Comparison of ENCODE assay signal across 8 cellular contexts in the genomic region with DNA sequence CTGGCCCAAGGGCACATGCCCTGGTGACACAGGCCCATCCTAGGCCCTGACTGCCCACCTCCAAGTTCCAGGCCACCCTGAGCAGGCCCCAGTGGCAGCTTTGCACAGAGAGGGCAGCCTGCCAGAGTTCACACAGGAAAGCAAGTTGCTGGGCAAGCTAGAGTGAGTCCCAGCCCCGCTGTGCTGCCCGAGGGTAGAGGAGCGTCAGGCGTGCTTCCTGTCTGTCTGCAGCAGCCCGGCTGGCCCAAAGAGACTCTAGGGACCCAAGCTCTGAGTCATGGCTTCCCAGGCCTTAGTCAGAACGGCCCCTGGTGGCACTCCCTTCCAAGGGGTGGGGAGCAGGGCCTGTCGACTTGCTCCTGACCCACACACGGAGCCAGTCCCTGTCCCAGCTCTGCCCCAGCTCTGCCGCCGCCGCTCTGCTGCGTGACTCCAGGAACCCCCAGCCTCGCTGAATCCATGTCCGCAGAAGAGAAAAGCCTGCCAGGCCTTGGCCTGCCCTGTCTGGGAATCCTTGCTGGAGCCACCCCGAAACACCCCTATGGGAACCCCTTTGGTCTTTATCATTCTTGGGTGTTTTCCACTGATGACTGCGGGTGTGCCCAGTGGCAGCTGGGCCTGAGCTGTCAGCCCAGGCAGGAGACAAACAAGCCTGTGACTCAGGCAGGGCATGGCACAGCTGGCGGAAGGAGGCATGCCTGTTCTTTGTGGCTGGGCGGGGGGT.
DNase-seq lines count a peak whose midpoint lies in the region; ATAC-seq and TF ChIP-seq lines count a peak whose summit lies in the region.
"Not testable (repeated sequence)": the region's sequence is repeated elsewhere in the genome, so short reads cannot be mapped to it uniquely, and the experiment has no call there.

No MANE protein-coding gene starts in this region.

- H3K4me1 ChIP-seq in stomach smooth muscle (ENCODE audit: control insufficient read depth, insufficient read depth, low read length), result peaks cover 66% of the 10 kb centered on the region

- not testable (repeated sequence) for H3K27me3 ChIP-seq in stomach smooth muscle (ENCODE audit: control insufficient read depth in 1 of 2, insufficient read depth in 2 of 2, low read length in 2 of 2)

- peak overlapping the region in 1 of 2 donors; percentile 15 for H3K9ac ChIP-seq in stomach smooth muscle (ENCODE audit: low read length in 2 of 2)

- H3K9me3 ChIP-seq in stomach smooth muscle (ENCODE audit: control insufficient read depth in 2 of 2, low read length in 2 of 2), result not testable (repeated sequence)

- peak overlapping the region; percentile 62 for H3K27ac ChIP-seq in stomach smooth muscle (ENCODE audit: low read length)

- H3K36me3 ChIP-seq in stomach smooth muscle (ENCODE audit: control insufficient read depth in 2 of 2, insufficient read depth in 2 of 2, low read length in 2 of 2), result not testable (repeated sequence)

- not testable (repeated sequence) for H3K4me3 ChIP-seq in fibroblast of mammary gland (ENCODE audit: control insufficient read depth, low read depth, low read length); stomach smooth muscle (ENCODE audit: low read length in 2 of 2)

- peaks cover 28% of the 10 kb centered on the region for H3K36me3 Mint-ChIP-seq in activated T-helper 17 cell treated with anti-CD3 and anti-CD28 coated beads, Interleukin-2, amount 50 U/mL, for 72 hours (ENCODE audit: low read depth)

- H3K27ac Mint-ChIP-seq in activated T-helper 17 cell treated with anti-CD3 and anti-CD28 coated beads, Interleukin-2, amount 50 U/mL, for 72 hours, result peak overlapping the region; percentile 38

- not testable (repeated sequence) for H3K27me3 Mint-ChIP-seq in activated T-helper 17 cell treated with anti-CD3 and anti-CD28 coated beads, Interleukin-2, amount 50 U/mL, for 72 hours

- DNase-seq in DMS153 (lab: John Stamatoyannopoulos, UW) (peak; percentile 39), NCI-H69 (lab: John Stamatoyannopoulos, UW) (peak; percentile 88), fibroblast of mammary gland (ENCODE audit: low read depth) (peak; percentile 93), midbrain (lab: John Stamatoyannopoulos, UW) (peak; percentile 26)

- not testable (repeated sequence) for H3K9me3 Mint-ChIP-seq in activated T-helper 17 cell treated with anti-CD3 and anti-CD28 coated beads, Interleukin-2, amount 50 U/mL, for 72 hours

- ATAC-seq in GM19463 (IDR thresholded peaks at IDR 0.05; ENCODE audit: unreplicated experiment), result peak; percentile 83
- peak; percentile 71 for ATAC-seq in HG03108 (IDR thresholded peaks at IDR 0.05; ENCODE audit: unreplicated experiment)
- ATAC-seq in activated T-helper 17 cell treated with anti-CD3 and anti-CD28 coated beads, Interleukin-2, amount 50 U/mL, for 72 hours (replicated peaks), result peak; percentile 79

- H3K4me3 Mint-ChIP-seq in activated T-helper 17 cell treated with anti-CD3 and anti-CD28 coated beads, Interleukin-2, amount 50 U/mL, for 72 hours, result not testable (repeated sequence)

- TF ChIP-seq CTCF in fibroblast of mammary gland (conservative IDR thresholded peaks at IDR 0.05; ENCODE audit: control insufficient read depth, insufficient read depth, low read depth, low read length), result not testable (repeated sequence)

- H3K4me1 Mint-ChIP-seq in activated T-helper 17 cell treated with anti-CD3 and anti-CD28 coated beads, Interleukin-2, amount 50 U/mL, for 72 hours, result not testable (repeated sequence)

Comparison
In these comparisons a context has a peak if more than half of its experiments do, and no peak if none do; other contexts are left out.
1. DNase-seq: peak in every context shown above with its lines; median percentile 93 in fibroblast of mammary gland; 88 in NCI-H69; 39 in DMS153; 26 in midbrain.